3 cellular contexts compared by ENCODE assay signal in the genomic region with DNA sequence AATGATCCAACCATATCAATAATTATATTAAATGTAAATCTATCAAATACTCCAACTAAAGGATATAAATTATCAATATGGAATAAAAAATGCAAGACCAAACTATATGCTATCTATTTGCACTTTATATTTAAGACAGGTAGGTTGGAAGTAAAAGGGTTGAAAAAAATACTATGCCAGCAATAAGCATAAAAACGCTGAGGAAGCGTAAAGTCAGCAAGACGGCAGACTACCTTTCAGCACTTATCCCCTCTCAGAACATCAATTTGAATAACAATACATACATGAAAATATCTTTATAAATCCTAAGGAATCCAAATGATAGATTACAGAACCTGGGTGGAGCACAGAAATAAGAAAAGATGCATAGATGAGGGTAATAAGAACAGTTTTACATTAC.
TF ChIP-seq lines count a peak whose summit lies in the region.

No MANE protein-coding gene starts in this region.

TF ChIP-seq in A549, 52 proteins besides CTCF, POLR2A, EP300 and RAD21:
- TF ChIP-seq PHF8 (IDR thresholded peaks at IDR 0.05; ENCODE audit: borderline replicate concordance, low read depth) (no peak), SREBF2 (IDR thresholded peaks at IDR 0.05) (no peak), JUN (IDR thresholded peaks at IDR 0.05) (no peak), HDAC2 (IDR thresholded peaks at IDR 0.05) (no peak), MAFK (IDR thresholded peaks at IDR 0.05; ENCODE audit: partially characterized antibody) (peak; percentile 28), HOXB5 (CRISPR knock-in tag; IDR thresholded peaks at IDR 0.05) (no peak)

TF ChIP-seq in IMR-90, 13 proteins besides CTCF, POLR2A, EP300 and RAD21:
- TF ChIP-seq CEBPB (IDR thresholded peaks at IDR 0.05; ENCODE audit: low read depth, low read length) = no peak
- TF ChIP-seq MXI1 (IDR thresholded peaks at IDR 0.05; ENCODE audit: borderline replicate concordance, low read depth, low read length) = no peak
- no peak for TF ChIP-seq RFX5 (IDR thresholded peaks at IDR 0.05; ENCODE audit: low read depth, low read length)
- TF ChIP-seq CHD1 (IDR thresholded peaks at IDR 0.05; ENCODE audit: low read depth, low read length) = no peak
- TF ChIP-seq, protein P1, sequence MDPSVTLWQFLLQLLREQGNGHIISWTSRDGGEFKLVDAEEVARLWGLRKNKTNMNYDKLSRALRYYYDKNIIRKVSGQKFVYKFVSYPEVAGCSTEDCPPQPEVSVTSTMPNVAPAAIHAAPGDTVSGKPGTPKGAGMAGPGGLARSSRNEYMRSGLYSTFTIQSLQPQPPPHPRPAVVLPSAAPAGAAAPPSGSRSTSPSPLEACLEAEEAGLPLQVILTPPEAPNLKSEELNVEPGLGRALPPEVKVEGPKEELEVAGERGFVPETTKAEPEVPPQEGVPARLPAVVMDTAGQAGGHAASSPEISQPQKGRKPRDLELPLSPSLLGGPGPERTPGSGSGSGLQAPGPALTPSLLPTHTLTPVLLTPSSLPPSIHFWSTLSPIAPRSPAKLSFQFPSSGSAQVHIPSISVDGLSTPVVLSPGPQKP (IDR thresholded peaks at IDR 0.05; ENCODE audit: borderline replicate concordance, low read depth, low read length) = no peak
- no peak for TF ChIP-seq BHLHE40 (IDR thresholded peaks at IDR 0.05; ENCODE audit: low read depth, low read length)
- TF ChIP-seq, protein P2, sequence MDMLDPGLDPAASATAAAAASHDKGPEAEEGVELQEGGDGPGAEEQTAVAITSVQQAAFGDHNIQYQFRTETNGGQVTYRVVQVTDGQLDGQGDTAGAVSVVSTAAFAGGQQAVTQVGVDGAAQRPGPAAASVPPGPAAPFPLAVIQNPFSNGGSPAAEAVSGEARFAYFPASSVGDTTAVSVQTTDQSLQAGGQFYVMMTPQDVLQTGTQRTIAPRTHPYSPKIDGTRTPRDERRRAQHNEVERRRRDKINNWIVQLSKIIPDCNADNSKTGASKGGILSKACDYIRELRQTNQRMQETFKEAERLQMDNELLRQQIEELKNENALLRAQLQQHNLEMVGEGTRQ (IDR thresholded peaks at IDR 0.05; ENCODE audit: low read depth, low read length) = no peak
- peak; percentile 57; the same call in 1 of the 2 replicates for TF ChIP-seq MAFK (IDR thresholded peaks at IDR 0.05; ENCODE audit: low read depth, low read length)

TF ChIP-seq in K562, 482 proteins besides CTCF, POLR2A, EP300 and RAD21:
- no peak for TF ChIP-seq HDAC3 (IDR thresholded peaks at IDR 0.05; ENCODE audit: borderline replicate concordance, partially characterized antibody)
- no peak for TF ChIP-seq SMARCB1 (IDR thresholded peaks at IDR 0.05; ENCODE audit: insufficient read length, low read depth)
- TF ChIP-seq, protein P3, sequence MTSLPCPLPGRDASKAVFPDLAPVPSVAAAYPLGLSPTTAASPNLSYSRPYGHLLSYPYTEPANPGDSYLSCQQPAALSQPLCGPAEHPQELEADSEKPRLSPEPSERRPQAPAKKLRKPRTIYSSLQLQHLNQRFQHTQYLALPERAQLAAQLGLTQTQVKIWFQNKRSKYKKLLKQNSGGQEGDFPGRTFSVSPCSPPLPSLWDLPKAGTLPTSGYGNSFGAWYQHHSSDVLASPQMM (CRISPR knock-in tag; IDR thresholded peaks at IDR 0.05) = no peak
- no peak for TF ChIP-seq FOXJ2 (tag; IDR thresholded peaks at IDR 0.05)
- no peak for TF ChIP-seq ATF7 (IDR thresholded peaks at IDR 0.05)
- TF ChIP-seq, protein P4, sequence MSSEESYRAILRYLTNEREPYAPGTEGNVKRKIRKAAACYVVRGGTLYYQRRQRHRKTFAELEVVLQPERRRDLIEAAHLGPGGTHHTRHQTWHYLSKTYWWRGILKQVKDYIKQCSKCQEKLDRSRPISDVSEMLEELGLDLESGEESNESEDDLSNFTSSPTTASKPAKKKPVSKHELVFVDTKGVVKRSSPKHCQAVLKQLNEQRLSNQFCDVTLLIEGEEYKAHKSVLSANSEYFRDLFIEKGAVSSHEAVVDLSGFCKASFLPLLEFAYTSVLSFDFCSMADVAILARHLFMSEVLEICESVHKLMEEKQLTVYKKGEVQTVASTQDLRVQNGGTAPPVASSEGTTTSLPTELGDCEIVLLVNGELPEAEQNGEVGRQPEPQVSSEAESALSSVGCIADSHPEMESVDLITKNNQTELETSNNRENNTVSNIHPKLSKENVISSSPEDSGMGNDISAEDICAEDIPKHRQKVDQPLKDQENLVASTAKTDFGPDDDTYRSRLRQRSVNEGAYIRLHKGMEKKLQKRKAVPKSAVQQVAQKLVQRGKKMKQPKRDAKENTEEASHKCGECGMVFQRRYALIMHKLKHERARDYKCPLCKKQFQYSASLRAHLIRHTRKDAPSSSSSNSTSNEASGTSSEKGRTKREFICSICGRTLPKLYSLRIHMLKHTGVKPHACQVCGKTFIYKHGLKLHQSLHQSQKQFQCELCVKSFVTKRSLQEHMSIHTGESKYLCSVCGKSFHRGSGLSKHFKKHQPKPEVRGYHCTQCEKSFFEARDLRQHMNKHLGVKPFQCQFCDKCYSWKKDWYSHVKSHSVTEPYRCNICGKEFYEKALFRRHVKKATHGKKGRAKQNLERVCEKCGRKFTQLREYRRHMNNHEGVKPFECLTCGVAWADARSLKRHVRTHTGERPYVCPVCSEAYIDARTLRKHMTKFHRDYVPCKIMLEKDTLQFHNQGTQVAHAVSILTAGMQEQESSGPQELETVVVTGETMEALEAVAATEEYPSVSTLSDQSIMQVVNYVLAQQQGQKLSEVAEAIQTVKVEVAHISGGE (CRISPR knock-in tag; IDR thresholded peaks at IDR 0.05) = no peak
- no peak for TF ChIP-seq RFX5 (IDR thresholded peaks at IDR 0.05; ENCODE audit: low read depth, low read length)
- peak; percentile 42 for TF ChIP-seq MAFF (IDR thresholded peaks at IDR 0.05; ENCODE audit: low read length)
- peak; percentile 26; the same call in 1 of the 2 replicates for TF ChIP-seq C11orf30 (IDR thresholded peaks at IDR 0.05; ENCODE audit: low read depth)
- no peak for TF ChIP-seq SAP30 (IDR thresholded peaks at IDR 0.05; ENCODE audit: borderline replicate concordance, insufficient read depth, low read depth, low read length, poor library complexity, severe bottlenecking)
- no peak for TF ChIP-seq CBX5 (IDR thresholded peaks at IDR 0.05; ENCODE audit: borderline replicate concordance, low read depth)
- TF ChIP-seq MAFG (tag; conservative IDR thresholded peaks at IDR 0.05) = 0 out of 2 replicates have a peak, but pooled peaks have one; percentile 11
- no peak for TF ChIP-seq NBN (IDR thresholded peaks at IDR 0.05; ENCODE audit: low read depth)
- TF ChIP-seq, protein P5, sequence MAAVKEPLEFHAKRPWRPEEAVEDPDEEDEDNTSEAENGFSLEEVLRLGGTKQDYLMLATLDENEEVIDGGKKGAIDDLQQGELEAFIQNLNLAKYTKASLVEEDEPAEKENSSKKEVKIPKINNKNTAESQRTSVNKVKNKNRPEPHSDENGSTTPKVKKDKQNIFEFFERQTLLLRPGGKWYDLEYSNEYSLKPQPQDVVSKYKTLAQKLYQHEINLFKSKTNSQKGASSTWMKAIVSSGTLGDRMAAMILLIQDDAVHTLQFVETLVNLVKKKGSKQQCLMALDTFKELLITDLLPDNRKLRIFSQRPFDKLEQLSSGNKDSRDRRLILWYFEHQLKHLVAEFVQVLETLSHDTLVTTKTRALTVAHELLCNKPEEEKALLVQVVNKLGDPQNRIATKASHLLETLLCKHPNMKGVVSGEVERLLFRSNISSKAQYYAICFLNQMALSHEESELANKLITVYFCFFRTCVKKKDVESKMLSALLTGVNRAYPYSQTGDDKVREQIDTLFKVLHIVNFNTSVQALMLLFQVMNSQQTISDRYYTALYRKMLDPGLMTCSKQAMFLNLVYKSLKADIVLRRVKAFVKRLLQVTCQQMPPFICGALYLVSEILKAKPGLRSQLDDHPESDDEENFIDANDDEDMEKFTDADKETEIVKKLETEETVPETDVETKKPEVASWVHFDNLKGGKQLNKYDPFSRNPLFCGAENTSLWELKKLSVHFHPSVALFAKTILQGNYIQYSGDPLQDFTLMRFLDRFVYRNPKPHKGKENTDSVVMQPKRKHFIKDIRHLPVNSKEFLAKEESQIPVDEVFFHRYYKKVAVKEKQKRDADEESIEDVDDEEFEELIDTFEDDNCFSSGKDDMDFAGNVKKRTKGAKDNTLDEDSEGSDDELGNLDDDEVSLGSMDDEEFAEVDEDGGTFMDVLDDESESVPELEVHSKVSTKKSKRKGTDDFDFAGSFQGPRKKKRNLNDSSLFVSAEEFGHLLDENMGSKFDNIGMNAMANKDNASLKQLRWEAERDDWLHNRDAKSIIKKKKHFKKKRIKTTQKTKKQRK (IDR thresholded peaks at IDR 0.05; ENCODE audit: borderline replicate concordance, low read depth, low read length) = no peak
- peak; percentile 58 for TF ChIP-seq ZNF316 (IDR thresholded peaks at IDR 0.05)
- TF ChIP-seq HNRNPUL1 (IDR thresholded peaks at IDR 0.05; ENCODE audit: low read length) = no peak
TF ChIP-seq in K562: peak in this region for 4.
